ENCODE assay signal across 18 cellular contexts in genomic region chr1:247294282-247294681, GRCh38. TPM values are rescaled to one million over a fixed set of nuclear protein-coding genes. Genes with fewer than 3 reads are reported as not detected.
DNase-seq lines count a peak whose midpoint lies in the region; ATAC-seq and TF ChIP-seq lines count a peak whose summit lies in the region.
"Had no signal": no experiment of that assay in that cellular context is flagged by ENCODE, and none has a peak within 500 bp of the region (broad histone marks: within the 10 kb centered on the region; RNA-seq: fewer than 3 reads in every experiment).

No MANE protein-coding gene starts in this region.

- no peak overlapping the region for H3K9ac ChIP-seq in PC-3 (ENCODE audit: low read length)

- peaks cover 7% of the 10 kb centered on the region; the same call in 1 of the 2 replicates for H3K36me3 ChIP-seq in PC-3 (ENCODE audit: low read depth, low read length)

- no peaks in the 10 kb centered on the region for H4K20me1 ChIP-seq in PC-3 (ENCODE audit: low read length)

- no peaks in the 10 kb centered on the region for H3K27me3 ChIP-seq in PC-3 (ENCODE audit: low read length)
- H3K27me3 ChIP-seq: tibial artery had no signal

- no peaks in the 10 kb centered on the region for H3K4me1 Mint-ChIP-seq in stimulated activated naive B cell treated with anti-CD40 and anti-IgM and Interleukin-4, amounts not matched to agents 10 μg/mL and 1 μg/mL and 100 μg/mL, for 72 hours
- H3K4me1 Mint-ChIP-seq in activated naive CD8-positive, alpha-beta T cell treated with anti-CD3 and anti-CD28 coated beads for 36 hours = peaks cover 23% of the 10 kb centered on the region
- H3K4me1 Mint-ChIP-seq: activated CD4-positive, alpha-beta T cell treated with anti-CD3 and anti-CD28 coated beads for 36 hours; activated naive CD8-positive, alpha-beta T cell treated with anti-CD3 and anti-CD28 coated beads, Interleukin-2, amount 50 U/mL, for 24 hours; T-helper 17 cell had no signal

- POLR2A ChIA-PET in PC-3 (lab: Charles Lee; ENCODE audit: unreplicated experiment) = no interaction called here

- H3K9me3 ChIP-seq in PC-3 (ENCODE audit: low read length) = no peaks in the 10 kb centered on the region
- H3K9me3 ChIP-seq: tibial artery had no signal

- TF ChIP-seq POLR2A in erythroblast (IDR thresholded peaks at IDR 0.05; ENCODE audit: low read length) = no peak

- H3K4me2 ChIP-seq in PC-3 (ENCODE audit: low read length) = no peak overlapping the region

- H3K4me3 ChIP-seq in PC-3 (ENCODE audit: low read length) (no peak overlapping the region), epithelial cell of esophagus (ENCODE audit: low read length) (no peak overlapping the region)
- H3K4me3 ChIP-seq: tibial artery had no signal

- H3K4me1 ChIP-seq in PC-3 (ENCODE audit: insufficient read depth, low read length) = no peaks in the 10 kb centered on the region
- H3K4me1 ChIP-seq: tibial artery had no signal

- no peak overlapping the region for H3K27ac Mint-ChIP-seq in stimulated activated naive B cell treated with anti-CD40 and anti-IgM and Interleukin-4, amounts not matched to agents 10 μg/mL and 1 μg/mL and 100 μg/mL, for 72 hours
- H3K27ac Mint-ChIP-seq in activated naive CD8-positive, alpha-beta T cell treated with anti-CD3 and anti-CD28 coated beads for 36 hours = no peak overlapping the region
- H3K27ac Mint-ChIP-seq: activated CD4-positive, alpha-beta T cell treated with anti-CD3 and anti-CD28 coated beads for 36 hours; activated naive CD8-positive, alpha-beta T cell treated with anti-CD3 and anti-CD28 coated beads, Interleukin-2, amount 50 U/mL, for 24 hours; CD4-positive, CD25-positive, alpha-beta regulatory T cell; T-helper 17 cell had no signal

- no peak overlapping the region for H3K4me3 Mint-ChIP-seq in stimulated activated naive B cell treated with anti-CD40 and anti-IgM and Interleukin-4, amounts not matched to agents 10 μg/mL and 1 μg/mL and 100 μg/mL, for 72 hours
- no peak overlapping the region for H3K4me3 Mint-ChIP-seq in activated naive CD8-positive, alpha-beta T cell treated with anti-CD3 and anti-CD28 coated beads for 36 hours
- H3K4me3 Mint-ChIP-seq: activated CD4-positive, alpha-beta T cell treated with anti-CD3 and anti-CD28 coated beads for 36 hours; activated naive CD8-positive, alpha-beta T cell treated with anti-CD3 and anti-CD28 coated beads, Interleukin-2, amount 50 U/mL, for 24 hours; CD4-positive, CD25-positive, alpha-beta regulatory T cell; T-helper 17 cell had no signal

- H3K9me3 Mint-ChIP-seq in stimulated activated naive B cell treated with anti-CD40 and anti-IgM and Interleukin-4, amounts not matched to agents 10 μg/mL and 1 μg/mL and 100 μg/mL, for 72 hours = no peaks in the 10 kb centered on the region
- H3K9me3 Mint-ChIP-seq in activated naive CD8-positive, alpha-beta T cell treated with anti-CD3 and anti-CD28 coated beads for 36 hours = no peaks in the 10 kb centered on the region

- no peak for TF ChIP-seq CTCF in PC-3 (conservative IDR thresholded peaks at IDR 0.05; ENCODE audit: low read depth, low read length)
- TF ChIP-seq CTCF in epithelial cell of esophagus (IDR thresholded peaks at IDR 0.05; ENCODE audit: insufficient read depth, low read depth, low read length, missing control alignments) = no peak

- ATAC-seq in PC-3 = no peak
- ATAC-seq in stimulated activated naive B cell treated with anti-CD40 and anti-IgM and Interleukin-4, amounts not matched to agents 10 μg/mL and 1 μg/mL and 100 μg/mL, for 72 hours (replicated peaks) = no peak
- ATAC-seq: activated CD4-positive, alpha-beta T cell treated with anti-CD3 and anti-CD28 coated beads for 36 hours; activated naive CD8-positive, alpha-beta T cell treated with anti-CD3 and anti-CD28 coated beads, Interleukin-2, amount 50 U/mL, for 24 hours; T-helper 17 cell had no signal

- H3K79me2 ChIP-seq in PC-3 (ENCODE audit: low read length) = no peaks in the 10 kb centered on the region

- H3F3A ChIP-seq in PC-3 (ENCODE audit: low read length, unreplicated experiment) = no peaks in the 10 kb centered on the region

- no peak overlapping the region for H2AFZ ChIP-seq in PC-3 (ENCODE audit: low read length)

- CTCF ChIA-PET in PC-3 (lab: Charles Lee) = no interaction called here

- H3K36me3 Mint-ChIP-seq in stimulated activated naive B cell treated with anti-CD40 and anti-IgM and Interleukin-4, amounts not matched to agents 10 μg/mL and 1 μg/mL and 100 μg/mL, for 72 hours = peaks cover 8 to 11% of the 10 kb centered on the region in 2 donors
- H3K36me3 Mint-ChIP-seq in activated naive CD8-positive, alpha-beta T cell treated with anti-CD3 and anti-CD28 coated beads for 36 hours = peaks cover 13% of the 10 kb centered on the region

- H3K27me3 Mint-ChIP-seq in stimulated activated naive B cell treated with anti-CD40 and anti-IgM and Interleukin-4, amounts not matched to agents 10 μg/mL and 1 μg/mL and 100 μg/mL, for 72 hours = no peaks in the 10 kb centered on the region
- H3K27me3 Mint-ChIP-seq in activated naive CD8-positive, alpha-beta T cell treated with anti-CD3 and anti-CD28 coated beads for 36 hours = no peaks in the 10 kb centered on the region
- H3K27me3 Mint-ChIP-seq: activated CD4-positive, alpha-beta T cell treated with anti-CD3 and anti-CD28 coated beads for 36 hours; CD4-positive, CD25-positive, alpha-beta regulatory T cell had no signal

- H3K27ac ChIP-seq in PC-3 (ENCODE audit: low read length) = no peak overlapping the region
- H3K27ac ChIP-seq: tibial artery had no signal

- BruUV-seq in PC-3 (replicated peaks; lab: Mats Ljungman, UMichigan) = no TSS peak

- no peaks in the 10 kb centered on the region for H3K9me2 ChIP-seq in PC-3 (replicated peaks; ENCODE audit: low read length)

- DNase-seq in EH (ENCODE audit: low read depth) = peak; percentile 71
- DNase-seq in PC-3 = peak; percentile 26
- DNase-seq in epithelial cell of esophagus (ENCODE audit: low read depth) = peak; percentile 39
- peak; percentile 89 for DNase-seq in non-pigmented ciliary epithelial cell (ENCODE audit: low read depth)
- DNase-seq in erythroblast (lab: John Stamatoyannopoulos, UW) = no peak
- DNase-seq in amygdala (lab: John Stamatoyannopoulos, UW) = no peak
- DNase-seq in stimulated activated naive B cell treated with anti-CD40 and anti-IgM and Interleukin-4, amounts not matched to agents 10 μg/mL and 1 μg/mL and 100 μg/mL, for 72 hours = no peak
- no peak for DNase-seq in activated naive CD8-positive, alpha-beta T cell treated with anti-CD3 and anti-CD28 coated beads for 36 hours
- DNase-seq: activated CD4-positive, alpha-beta T cell treated with anti-CD3 and anti-CD28 coated beads for 36 hours; activated naive CD8-positive, alpha-beta T cell treated with anti-CD3 and anti-CD28 coated beads, Interleukin-2, amount 50 U/mL, for 24 hours; activated T-cell treated with anti-CD3 and anti-CD28 coated beads for 4 hours; CD4-positive, CD25-positive, alpha-beta regulatory T cell; glutamatergic neuron; kidney; NCI-H187 treated with DMSO at 0.1 percent for 48 hours; stimulated activated CD4-positive, alpha-beta T cell treated with anti-CD3 and anti-CD28 coated beads, Interleukin-15, amount 100 ng/mL, for 24 hours; T-helper 17 cell had no signal

- intact Hi-C loops in PC-3 (cut with micrococcal nuclease) = no loop called here

RNA-seq across cellular contexts. Expression of gene ZNF496, which starts 37.4 kb away (rescaled TPM):
- total RNA-seq in PC-3 (2014; rRNA removed) = 79.4 and 103 TPM in 2 replicates
- 10 to 100 TPM; 27.2 to 30.9 TPM for total RNA-seq in activated naive CD8-positive, alpha-beta T cell treated with anti-CD3 and anti-CD28 coated beads for 36 hours

RNA-seq across cellular contexts. Expression of gene VN1R5, which starts 38.4 kb away (rescaled TPM):
- not detected in 2 replicates for total RNA-seq in PC-3 (2014; rRNA removed)
- total RNA-seq in activated naive CD8-positive, alpha-beta T cell treated with anti-CD3 and anti-CD28 coated beads for 36 hours = not detected
- total RNA-seq: activated CD4-positive, alpha-beta T cell treated with anti-CD3 and anti-CD28 coated beads for 36 hours; CD4-positive, CD25-positive, alpha-beta regulatory T cell; kidney; T-helper 17 cell had no signal

Comparison
In these comparisons a context has a peak if more than half of its experiments do, and no peak if none do; other contexts are left out.
1. DNase-seq: peak in EH (single experiment), PC-3 (single experiment), epithelial cell of esophagus (single experiment) and non-pigmented ciliary epithelial cell (single experiment); none in erythroblast (0 of 2), amygdala (0 of 56), stimulated activated naive B cell treated with anti-CD40 and anti-IgM and Interleukin-4, amounts not matched to agents 10 μg/mL and 1 μg/mL and 100 μg/mL, for 72 hours (single experiment) and activated naive CD8-positive, alpha-beta T cell treated with anti-CD3 and anti-CD28 coated beads for 36 hours (single experiment).